ENCODE assay signal across 14 cellular contexts in genomic region chr10:104054430-104054829, GRCh38. TPM values are rescaled to one million over a fixed set of nuclear protein-coding genes. Genes with fewer than 3 reads are reported as not detected.
DNase-seq lines count a peak whose midpoint lies in the region; ATAC-seq, FAIRE-seq and TF ChIP-seq lines count a peak whose summit lies in the region.
"Had no signal": no experiment of that assay in that cellular context is flagged by ENCODE, and none has a peak within 500 bp of the region (broad histone marks: within the 10 kb centered on the region; RNA-seq: fewer than 3 reads in every experiment).

No MANE protein-coding gene starts in this region.

- no peak for FAIRE-seq in H1 (lab: Jason Lieb, UNC)
- FAIRE-seq: colon had no signal

- H3K4ac ChIP-seq in H1 (replicated peaks; ENCODE audit: insufficient read length, low read depth, low read length) (no peak overlapping the region), trophoblast cell (ENCODE audit: low read depth, low read length) (no peak overlapping the region)

- TF ChIP-seq CTCF in Panc1 (IDR thresholded peaks at IDR 0.05) (no peak), H1 (IDR thresholded peaks at IDR 0.05; ENCODE audit: control extremely low read depth in 1 of 3, insufficient read depth in 1 of 3, low read depth in 1 of 3, low read length in 3 of 3) (no peak), BE2C (IDR thresholded peaks at IDR 0.05; ENCODE audit: low read depth, low read length) (no peak), heart right ventricle (IDR thresholded peaks at IDR 0.05) (no peak)

- H3K36me3 ChIP-seq in Panc1 (ENCODE audit: control insufficient read depth, insufficient read depth, low read length) (no peaks in the 10 kb centered on the region), H1 (ENCODE audit: control insufficient read depth in 2 of 4, insufficient read depth in 4 of 4, low read length in 3 of 4) (no peaks in the 10 kb centered on the region), trophoblast cell (ENCODE audit: control insufficient read depth in 1 of 2, insufficient read depth in 2 of 2, low read length in 2 of 2) (no peaks in the 10 kb centered on the region), BE2C (no peaks in the 10 kb centered on the region), heart right ventricle (no peaks in the 10 kb centered on the region)

- CTCF ChIA-PET in Panc1 (lab: Charles Lee) = no interaction called here
- CTCF ChIA-PET in H1 (lab: Charles Lee; ENCODE audit: partially characterized antibody) = interaction anchor here (0.8 to 5.9 kb wide), 6 partner anchors 9 to 29 kb away, joined by 3 to 35 read pairs (median 4); no protein-coding TSS in a partner anchor

- peak; percentile 33; the same call in 1 of the 2 replicates for ATAC-seq in Panc1
- no peak for ATAC-seq in heart right ventricle
- no peak for ATAC-seq in HG03175 (IDR thresholded peaks at IDR 0.05; ENCODE audit: unreplicated experiment)
- ATAC-seq: activated naive CD4-positive, alpha-beta T cell treated with anti-CD3 and anti-CD28 coated beads, Interleukin-2, amount 50 U/mL, for 72 hours; Right ventricle myocardium inferior had no signal

- BruUV-seq in Panc1 (replicated peaks; lab: Mats Ljungman, UMichigan) = no TSS peak

- no peak overlapping the region for H2BK20ac ChIP-seq in H1 (ENCODE audit: low read length)

- in situ Hi-C loops in Panc1 (cut with HindIII; ENCODE audit: low pct_unique_long_range_greater_than_20kb, low sequenced_read_pairs) = no loop called here

- H3K18ac ChIP-seq in H1 (ENCODE audit: extremely low read depth, low read length) (no peak overlapping the region), trophoblast cell (ENCODE audit: low read length) (no peak overlapping the region)

- H3K27ac ChIP-seq in Panc1 (ENCODE audit: low read length) (no peak overlapping the region), H1 (ENCODE audit: low read depth, low read length) (no peak overlapping the region), trophoblast cell (ENCODE audit: low read depth, low read length) (no peak overlapping the region), heart right ventricle (no peak overlapping the region)
- H3K27ac ChIP-seq: VCaP had no signal

- H3K79me1 ChIP-seq in H1 (ENCODE audit: low read depth, low read length) = no peaks in the 10 kb centered on the region
- H3K79me1 ChIP-seq in trophoblast cell (ENCODE audit: low read length) = no peaks in the 10 kb centered on the region

- H4K91ac ChIP-seq in H1 (replicated peaks; ENCODE audit: insufficient read length, low read length) (no peak overlapping the region), trophoblast cell (ENCODE audit: low read depth, low read length) (no peak overlapping the region)

- intact Hi-C loops in Panc1 (cut with micrococcal nuclease; ENCODE audit: unreplicated experiment) = no loop called here
- intact Hi-C loops in heart right ventricle (cut with DNase I) = loop anchor here in 1 of 10 donors (10.0 kb wide), 1 partner anchor 70 kb away; the partner anchor contains the start of gene SFR1

- no peak overlapping the region for H2BK12ac ChIP-seq in H1 (ENCODE audit: low read depth, low read length)
- H2BK12ac ChIP-seq in trophoblast cell (ENCODE audit: low read length) = no peak overlapping the region

- no peaks in the 10 kb centered on the region for H3K79me2 ChIP-seq in H1 (ENCODE audit: control insufficient read depth in 1 of 2, insufficient read depth in 2 of 2, low read length in 2 of 2)
- H3K79me2 ChIP-seq in trophoblast cell (ENCODE audit: control insufficient read depth, insufficient read depth, low read length, poor library complexity) = no peaks in the 10 kb centered on the region

- TF ChIP-seq EP300 in H1 (IDR thresholded peaks at IDR 0.05; ENCODE audit: borderline replicate concordance in 1 of 2, low read depth in 2 of 2, low read length in 2 of 2) = no peak

- H3K4me2 ChIP-seq in H1 (ENCODE audit: insufficient read depth in 1 of 2, low read depth in 2 of 2, low read length in 2 of 2) (no peak overlapping the region), trophoblast cell (ENCODE audit: low read length) (no peak overlapping the region)

- H4K20me1 ChIP-seq in H1 (replicated peaks in 1 of 2; ENCODE audit: control insufficient read depth in 1 of 2, insufficient read depth in 2 of 2, low read length in 2 of 2) = no peaks in the 10 kb centered on the region

- H4K12ac ChIP-seq in trophoblast cell (ENCODE audit: low read depth, low read length) = no peak overlapping the region

- no peak for TF ChIP-seq POLR2A in H1 (IDR thresholded peaks at IDR 0.05; ENCODE audit: control extremely low read depth in 1 of 2, low read depth in 2 of 2, low read length in 2 of 2)

- H2AFZ ChIP-seq in H1 (ENCODE audit: low read length) = 0 out of 2 replicates have a peak overlapping the region, but pooled peaks have one; percentile 85
- no peak overlapping the region for H2AFZ ChIP-seq in trophoblast cell (ENCODE audit: insufficient read depth, low read length, poor library complexity)

- no peak overlapping the region for H2BK15ac ChIP-seq in H1 (ENCODE audit: low read length)

- H2BK120ac ChIP-seq in H1 (replicated peaks; ENCODE audit: low read depth, low read length) = no peak overlapping the region
- H2BK120ac ChIP-seq in trophoblast cell (ENCODE audit: insufficient read depth, low read length, poor library complexity) = no peak overlapping the region

- H2BK5ac ChIP-seq in H1 (ENCODE audit: low read depth, low read length) (no peak overlapping the region), trophoblast cell (ENCODE audit: low read depth, low read length, poor library complexity) (no peak overlapping the region)

- no peak overlapping the region for H3K56ac ChIP-seq in H1 (replicated peaks; ENCODE audit: insufficient read length, low read depth, low read length)

- H4K5ac ChIP-seq in H1 (ENCODE audit: insufficient read length, low read depth, low read length) = no peak overlapping the region

- H3K9ac ChIP-seq in H1 (replicated peaks in 1 of 4; ENCODE audit: extremely low read depth in 1 of 4, low read depth in 3 of 4, low read length in 3 of 4) = no peak overlapping the region
- no peak overlapping the region for H3K9ac ChIP-seq in trophoblast cell (ENCODE audit: low read length)

- no peaks in the 10 kb centered on the region for H3K27me3 ChIP-seq in Panc1 (ENCODE audit: control insufficient read depth, insufficient read depth, low read length)
- no peaks in the 10 kb centered on the region for H3K27me3 ChIP-seq in H1 (replicated peaks in 1 of 4; ENCODE audit: control insufficient read depth in 3 of 4, extremely low read depth in 1 of 4, insufficient read depth in 3 of 4, low read length in 3 of 4)
- no peaks in the 10 kb centered on the region for H3K27me3 ChIP-seq in trophoblast cell (ENCODE audit: insufficient read depth, low read length)
- H3K27me3 ChIP-seq in BE2C = no peaks in the 10 kb centered on the region
- no peaks in the 10 kb centered on the region for H3K27me3 ChIP-seq in heart right ventricle

- H4K8ac ChIP-seq in H1 (ENCODE audit: extremely low read depth, insufficient read depth, low read length) = no peak overlapping the region
- H4K8ac ChIP-seq in trophoblast cell (ENCODE audit: low read depth, low read length) = no peak overlapping the region

- H3K14ac ChIP-seq in H1 (ENCODE audit: insufficient read length) = no peak overlapping the region
- no peak overlapping the region for H3K14ac ChIP-seq in trophoblast cell (ENCODE audit: low read length)

- TF ChIP-seq RAD21 in H1 (IDR thresholded peaks at IDR 0.05 in 1 of 2, conservative IDR thresholded peaks at IDR 0.05 in 1 of 2; ENCODE audit: low read depth in 2 of 2, low read length in 2 of 2) = no peak

- POLR2A ChIA-PET in Panc1 (lab: Charles Lee) (no interaction called here), H1 (lab: Charles Lee; ENCODE audit: partially characterized antibody) (no interaction called here)

- H3K9me3 ChIP-seq in Panc1 (ENCODE audit: control insufficient read depth, insufficient read depth, low read depth, low read length) (no peaks in the 10 kb centered on the region), H1 (ENCODE audit: insufficient read depth in 2 of 2, low read depth in 1 of 2, low read length in 1 of 2) (no peaks in the 10 kb centered on the region), trophoblast cell (ENCODE audit: insufficient read depth, low read depth, low read length) (no peaks in the 10 kb centered on the region), BE2C (no peaks in the 10 kb centered on the region), heart right ventricle (no peaks in the 10 kb centered on the region)

- H3K4me3 ChIP-seq in Panc1 (ENCODE audit: low read depth in 2 of 2, low read length in 2 of 2) (no peak overlapping the region), H1 (ENCODE audit: extremely low read depth in 1 of 4, insufficient read depth in 2 of 4, low read depth in 3 of 4, low read length in 4 of 4) (no peak overlapping the region), trophoblast cell (ENCODE audit: low read depth, low read length) (no peak overlapping the region), BE2C (ENCODE audit: low read depth, low read length) (no peak overlapping the region), heart right ventricle (no peak overlapping the region)

- H3K23me2 ChIP-seq in H1 (ENCODE audit: low read depth, low read length) = no peaks in the 10 kb centered on the region

- H3K23ac ChIP-seq in H1 (ENCODE audit: insufficient read length) (no peak overlapping the region), trophoblast cell (ENCODE audit: low read length) (no peak overlapping the region)

- DNase-seq in GM03348 (ENCODE audit: low spot score) (peak; percentile 86), Panc1 (ENCODE audit: low read depth, low spot score) (no peak), H1 (ENCODE audit: low read depth in 1 of 2, low spot score in 2 of 2) (no peak), trophoblast cell (peak; percentile 48 to 54), BE2C (no peak), heart right ventricle (no peak)
- DNase-seq: NCI-H1092, substantia nigra had no signal

- H2AK5ac ChIP-seq in H1 (ENCODE audit: low read depth, low read length) (no peak overlapping the region), trophoblast cell (ENCODE audit: low read length) (no peak overlapping the region)

- WGBS in H1 (ENCODE audit: extremely low coverage in 1 of 2, insufficient coverage in 1 of 2, insufficient read length in 1 of 2, insufficient replicate concordance in 2 of 2, low coverage in 1 of 2, low lambda C conversion rate in 2 of 2, missing lambda C conversion rate in 1 of 2), 2 experiments = 90% methylated on average over 8 of the region's 8 CpGs; no CpG with 5 or more reads in 1 of the 2 experiments
- no CpG with 5 or more reads among the region's 8 CpGs for WGBS in trophoblast cell (ENCODE audit: extremely low coverage, insufficient coverage, insufficient read length)
- WGBS in heart right ventricle, 2 donors = 80 to 81% methylated on average over 8 of the region's 8 CpGs

- H3K4me1 ChIP-seq in Panc1 (ENCODE audit: control insufficient read depth, insufficient read depth, low read length) = peaks cover 5% of the 10 kb centered on the region; the same call in 1 of the 2 replicates
- H3K4me1 ChIP-seq in H1 (replicated peaks in 1 of 4; ENCODE audit: control insufficient read depth in 3 of 4, insufficient read depth in 4 of 4, low read length in 3 of 4) = peaks cover 2 to 9% (median 4%) of the 10 kb centered on the region in 4 experiments; a peak in 4 of 7 replicates
- no peaks in the 10 kb centered on the region for H3K4me1 ChIP-seq in trophoblast cell (ENCODE audit: control insufficient read depth in 1 of 2, insufficient read depth in 2 of 2, low read length in 2 of 2)
- H3K4me1 ChIP-seq in BE2C = no peaks in the 10 kb centered on the region
- peaks cover 0 to 5% (median 0%) of the 10 kb centered on the region in 9 donors for H3K4me1 ChIP-seq in heart right ventricle

RNA-seq across cellular contexts. Expression of gene COL17A1, which starts 31.2 kb away (rescaled TPM):
- total RNA-seq in Panc1 (2021; ENCODE audit: unreplicated experiment) = 0.26 TPM
- 0.21 TPM for polyA plus RNA-seq in Panc1 (2012; ENCODE audit: insufficient read length)
- 0.37 and 1.9 TPM in 2 replicates for total RNA-seq in H1 (2021; fragmentation: NEBNext Ultra II Directional; extraction: Animal tissue kit (Norgen Biotek cat#: 25700))
- 0.35 and 0.52 TPM in 2 replicates for polyA plus RNA-seq in H1 (2011; rRNA removed)
- 0.45 TPM for polyA plus RNA-seq in H1 (2011; cell fraction: cytosol; rRNA removed)
- polyA plus RNA-seq in H1 (2011; cell fraction: nucleus; rRNA removed) = 0.78 TPM
- polyA plus RNA-seq in H1 (2012, experiment 1 of 2) = 0.93 to 1.3 TPM (median 1.1 TPM) in 4 replicates
- 1.0 TPM for polyA plus RNA-seq in H1 (2012, experiment 2 of 2)
- 1.3 TPM for polyA plus RNA-seq in H1 (2013, experiment 1 of 2)
- polyA plus RNA-seq in H1 (2013, experiment 2 of 2) = 1.6 TPM
- polyA minus RNA-seq in H1 (2011; rRNA and poly(A)+ RNA removed) = 0.27 and 0.28 TPM in 2 replicates
- polyA minus RNA-seq in H1 (2011; cell fraction: cytosol; rRNA and poly(A)+ RNA removed) = not detected
- 0.10 TPM for polyA minus RNA-seq in H1 (2011; cell fraction: nucleus; rRNA and poly(A)+ RNA removed)
- 30.7 and 35.0 TPM in 2 replicates for polyA plus RNA-seq in trophoblast cell (2013)
- polyA plus RNA-seq in BE2C (2012; ENCODE audit: insufficient read depth, insufficient read length, low read depth) = not detected
- under 1 TPM in 4 of 10 donors, not detected in 6; 0.10 to 0.39 (median 0.16) TPM for total RNA-seq in heart right ventricle
- under 1 TPM; 0.15 to 0.36 TPM for polyA plus RNA-seq in heart right ventricle
- total RNA-seq: activated naive CD4-positive, alpha-beta T cell treated with anti-CD3 and anti-CD28 coated beads, Interleukin-2, amount 50 U/mL, for 72 hours; fibroblast of villous mesenchyme had no signal

Comparison
In these comparisons a context has a peak if more than half of its experiments do, and no peak if none do; other contexts are left out.
1. DNase-seq: peak in GM03348 (single experiment) and trophoblast cell (2 of 2); none in Panc1 (single experiment), H1 (0 of 2), BE2C (single experiment) and heart right ventricle (0 of 2).